Comparison of ENCODE assay signal across 8 cellular contexts in genomic region chr11:2377511-2378443, GRCh38. TPM values are rescaled to one million over a fixed set of nuclear protein-coding genes. Genes with fewer than 3 reads are reported as not detected.
DNase-seq lines count a peak whose midpoint lies in the region; ATAC-seq lines count a peak whose summit lies in the region.

No MANE protein-coding gene starts in this region.

- peaks cover 17% of the 10 kb centered on the region for H3K36me3 Mint-ChIP-seq in activated CD8-positive, alpha-beta T cell treated with anti-CD3 and anti-CD28 coated beads, Interleukin-2, amount 10 ng/mL, durations not matched to agents 7 days and 5 days (ENCODE audit: low read depth)
- peaks cover 37% of the 10 kb centered on the region for H3K36me3 Mint-ChIP-seq in effector memory CD8-positive, alpha-beta T cell (ENCODE audit: insufficient read depth)
- no peaks in the 10 kb centered on the region for H3K36me3 Mint-ChIP-seq in stimulated activated naive CD8-positive, alpha-beta T cell treated with anti-CD3 and anti-CD28 coated beads, Interleukin-15, Interleukin-2, amounts not matched to agents 100 ng/mL and 50 ng/mL, for 24 hours (ENCODE audit: low read depth)

- H3K27ac ChIP-seq in ACC112 (ENCODE audit: low read depth, low read length) = peak overlapping the region; percentile 64

- peaks cover 52% of the 10 kb centered on the region for H3K79me2 ChIP-seq in ACC112 (ENCODE audit: control insufficient read depth, insufficient read depth, low read length, unreplicated experiment)

- no peaks in the 10 kb centered on the region for H3K9me3 Mint-ChIP-seq in activated CD8-positive, alpha-beta T cell treated with anti-CD3 and anti-CD28 coated beads, Interleukin-2, amount 10 ng/mL, durations not matched to agents 7 days and 5 days (ENCODE audit: insufficient read depth)
- no peaks in the 10 kb centered on the region for H3K9me3 Mint-ChIP-seq in effector memory CD8-positive, alpha-beta T cell
- no peaks in the 10 kb centered on the region for H3K9me3 Mint-ChIP-seq in stimulated activated naive CD8-positive, alpha-beta T cell treated with anti-CD3 and anti-CD28 coated beads, Interleukin-15, Interleukin-2, amounts not matched to agents 100 ng/mL and 50 ng/mL, for 24 hours

- peak overlapping the region; percentile 43 for H2AFZ ChIP-seq in ACC112 (ENCODE audit: low read length, unreplicated experiment)

- H3K4me1 Mint-ChIP-seq in activated CD8-positive, alpha-beta T cell treated with anti-CD3 and anti-CD28 coated beads, Interleukin-2, amount 10 ng/mL, durations not matched to agents 7 days and 5 days (ENCODE audit: low read depth) = peaks cover 27% of the 10 kb centered on the region
- peaks cover 38 to 43% of the 10 kb centered on the region in 2 donors for H3K4me1 Mint-ChIP-seq in effector memory CD8-positive, alpha-beta T cell (ENCODE audit: low read depth in 2 of 2)
- peaks cover 30% of the 10 kb centered on the region for H3K4me1 Mint-ChIP-seq in stimulated activated naive CD8-positive, alpha-beta T cell treated with anti-CD3 and anti-CD28 coated beads, Interleukin-15, Interleukin-2, amounts not matched to agents 100 ng/mL and 50 ng/mL, for 24 hours (ENCODE audit: low read depth)

- ATAC-seq in GM19025 (IDR thresholded peaks at IDR 0.05; ENCODE audit: low read depth, unreplicated experiment) = peak; percentile 18
- peak; percentile 37 for ATAC-seq in activated CD8-positive, alpha-beta T cell treated with anti-CD3 and anti-CD28 coated beads, Interleukin-2, amount 10 ng/mL, durations not matched to agents 7 days and 5 days
- ATAC-seq in effector memory CD8-positive, alpha-beta T cell (replicated peaks) = peak; percentile 55
- no peak for ATAC-seq in GM19467 (IDR thresholded peaks at IDR 0.05; ENCODE audit: unreplicated experiment)

- no peaks in the 10 kb centered on the region for H3K27me3 ChIP-seq in ACC112 (ENCODE audit: insufficient read depth, low read length)

- no peaks in the 10 kb centered on the region for H3K36me3 ChIP-seq in ACC112 (ENCODE audit: insufficient read depth, low read length)

- CTCF ChIA-PET in activated CD8-positive, alpha-beta T cell treated with anti-CD3 and anti-CD28 coated beads, Interleukin-2, amount 10 ng/mL, durations not matched to agents 7 days and 5 days (lab: Charles Lee) = interaction anchor here (0.6 to 4.2 kb wide), 4 partner anchors 9 to 155 kb away, joined by 3 to 23 read pairs (median 4); partner anchors contain the start of gene TSSC4

- H3K4me1 ChIP-seq in ACC112 (ENCODE audit: control insufficient read depth, insufficient read depth, low read length, unreplicated experiment) = peaks cover 27% of the 10 kb centered on the region

- peaks cover under 1% of the 10 kb centered on the region for H3K27me3 Mint-ChIP-seq in activated CD8-positive, alpha-beta T cell treated with anti-CD3 and anti-CD28 coated beads, Interleukin-2, amount 10 ng/mL, durations not matched to agents 7 days and 5 days (ENCODE audit: low read depth)
- no peaks in the 10 kb centered on the region for H3K27me3 Mint-ChIP-seq in effector memory CD8-positive, alpha-beta T cell
- no peaks in the 10 kb centered on the region for H3K27me3 Mint-ChIP-seq in stimulated activated naive CD8-positive, alpha-beta T cell treated with anti-CD3 and anti-CD28 coated beads, Interleukin-15, Interleukin-2, amounts not matched to agents 100 ng/mL and 50 ng/mL, for 24 hours

- POLR2A ChIA-PET in activated CD8-positive, alpha-beta T cell treated with anti-CD3 and anti-CD28 coated beads, Interleukin-2, amount 10 ng/mL, durations not matched to agents 7 days and 5 days (lab: Charles Lee) = interaction anchor here (0.8 to 3.1 kb wide), 7 partner anchors 9 to 521 kb away, joined by 3 to 56 read pairs (median 5); partner anchors contain the start of gene TSSC4

- H3K4me3 Mint-ChIP-seq in activated CD8-positive, alpha-beta T cell treated with anti-CD3 and anti-CD28 coated beads, Interleukin-2, amount 10 ng/mL, durations not matched to agents 7 days and 5 days = peak overlapping the region; percentile 83
- H3K4me3 Mint-ChIP-seq in effector memory CD8-positive, alpha-beta T cell = peak overlapping the region; percentile 88 to 89
- H3K4me3 Mint-ChIP-seq in stimulated activated naive CD8-positive, alpha-beta T cell treated with anti-CD3 and anti-CD28 coated beads, Interleukin-15, Interleukin-2, amounts not matched to agents 100 ng/mL and 50 ng/mL, for 24 hours = peak overlapping the region; percentile 90

- peak overlapping the region; percentile 100 for H3K4me3 ChIP-seq in ACC112 (ENCODE audit: low read depth, low read length)

- peak overlapping the region; percentile 78 for H3K27ac Mint-ChIP-seq in activated CD8-positive, alpha-beta T cell treated with anti-CD3 and anti-CD28 coated beads, Interleukin-2, amount 10 ng/mL, durations not matched to agents 7 days and 5 days
- H3K27ac Mint-ChIP-seq in effector memory CD8-positive, alpha-beta T cell = peak overlapping the region; percentile 91 to 92
- peak overlapping the region; percentile 77 for H3K27ac Mint-ChIP-seq in stimulated activated naive CD8-positive, alpha-beta T cell treated with anti-CD3 and anti-CD28 coated beads, Interleukin-15, Interleukin-2, amounts not matched to agents 100 ng/mL and 50 ng/mL, for 24 hours

- DNase-seq in Kasumi-1 (lab: John Stamatoyannopoulos, UW) (peak; percentile 13 to 29), midbrain (lab: John Stamatoyannopoulos, UW) (peak; percentile 57)
- DNase-seq in activated CD8-positive, alpha-beta T cell treated with anti-CD3 and anti-CD28 coated beads, Interleukin-2, amount 10 ng/mL, durations not matched to agents 7 days and 5 days = peak; percentile 57
- no peak for DNase-seq in effector memory CD8-positive, alpha-beta T cell

RNA-seq across cellular contexts. Expression of gene CD81, which starts 0.7 kb away (rescaled TPM):
- total RNA-seq in activated CD8-positive, alpha-beta T cell treated with anti-CD3 and anti-CD28 coated beads, Interleukin-2, amount 10 ng/mL, durations not matched to agents 7 days and 5 days = 100 to 1,000 TPM; 142 to 145 TPM

RNA-seq across cellular contexts. Expression of gene TSSC4, which starts 22.8 kb away (rescaled TPM):
- total RNA-seq in activated CD8-positive, alpha-beta T cell treated with anti-CD3 and anti-CD28 coated beads, Interleukin-2, amount 10 ng/mL, durations not matched to agents 7 days and 5 days = 10 to 100 TPM; 45.3 to 49.4 TPM

Comparison
In these comparisons a context has a peak if more than half of its experiments do, and no peak if none do; other contexts are left out.
1. DNase-seq: peak in Kasumi-1 (2 of 2), activated CD8-positive, alpha-beta T cell treated with anti-CD3 and anti-CD28 coated beads, Interleukin-2, amount 10 ng/mL, durations not matched to agents 7 days and 5 days (single experiment) and midbrain (single experiment); none in effector memory CD8-positive, alpha-beta T cell (0 of 3).
2. Peak in every context shown above with its lines, with median percentiles within 50 percentile points of each other: H3K27ac Mint-ChIP-seq and H3K4me3 Mint-ChIP-seq.